32 cellular contexts compared by ENCODE assay signal in genomic region chr16:51816929-51817328, GRCh38.
A peak's percentile ranks its signal among the peaks of the same experiment; 100 is the strongest.
DNase-seq lines count a peak whose midpoint lies in the region; ATAC-seq and TF ChIP-seq lines count a peak whose summit lies in the region.
"Had no signal": no experiment of that assay in that cellular context is flagged by ENCODE, and none has a peak within 500 bp of the region (broad histone marks: within the 10 kb centered on the region; RNA-seq: fewer than 3 reads in every experiment).

No MANE protein-coding gene starts in this region.

- peaks cover 9% of the 10 kb centered on the region for H3K4me1 ChIP-seq in A673 (ENCODE audit: insufficient read depth, low read length, poor library complexity, severe bottlenecking)
- H3K4me1 ChIP-seq: BE2C, gastroesophageal sphincter, parathyroid adenoma had no signal

- TF ChIP-seq CTCF in HFFc6 (IDR thresholded peaks at IDR 0.05) = no peak
- no peak for TF ChIP-seq CTCF in epithelial cell of esophagus (IDR thresholded peaks at IDR 0.05; ENCODE audit: insufficient read depth, low read depth, low read length, missing control alignments)
- TF ChIP-seq CTCF in A673 (conservative IDR thresholded peaks at IDR 0.05; ENCODE audit: low read depth, low read length) = no peak

- CTCF ChIA-PET in A673 (lab: Charles Lee) = no interaction called here

- H3K27me3 Mint-ChIP-seq in HFFc6 (ENCODE audit: insufficient read depth) = peaks cover 2% of the 10 kb centered on the region; the same call in 1 of the 2 replicates
- H3K27me3 Mint-ChIP-seq in activated CD4-positive, alpha-beta T cell treated with anti-CD3 and anti-CD28 coated beads, Interleukin-2, amount 10 ng/mL, durations not matched to agents 24 days and 14 days = no peaks in the 10 kb centered on the region
- H3K27me3 Mint-ChIP-seq: CD8-positive, alpha-beta memory T cell; effector memory CD8-positive, alpha-beta T cell; T-cell had no signal

- no TSS peak for BruUV-seq in A673 (replicated peaks; lab: Mats Ljungman, UMichigan)

- H3K4me3 Mint-ChIP-seq in HFFc6 = no peak overlapping the region
- no peak overlapping the region for H3K4me3 Mint-ChIP-seq in activated CD4-positive, alpha-beta T cell treated with anti-CD3 and anti-CD28 coated beads, Interleukin-2, amount 10 ng/mL, durations not matched to agents 24 days and 14 days
- H3K4me3 Mint-ChIP-seq: CD8-positive, alpha-beta memory T cell; effector memory CD8-positive, alpha-beta T cell; GM23338; stimulated activated naive B cell treated with anti-CD40 and anti-IgM and Interleukin-4, amounts not matched to agents 10 μg/mL and 1 μg/mL and 100 μg/mL, for 72 hours; T-cell had no signal

- H3K36me3 ChIP-seq in A673 (ENCODE audit: insufficient read depth, low read length, poor library complexity, severe bottlenecking) = no peaks in the 10 kb centered on the region
- H3K36me3 ChIP-seq: BE2C, gastroesophageal sphincter, WERI-Rb-1 had no signal

- peaks cover 14% of the 10 kb centered on the region for H3K4me1 Mint-ChIP-seq in HFFc6 (ENCODE audit: low read depth)
- no peaks in the 10 kb centered on the region for H3K4me1 Mint-ChIP-seq in activated CD4-positive, alpha-beta T cell treated with anti-CD3 and anti-CD28 coated beads, Interleukin-2, amount 10 ng/mL, durations not matched to agents 24 days and 14 days
- H3K4me1 Mint-ChIP-seq: CD8-positive, alpha-beta memory T cell; stimulated activated naive B cell treated with anti-CD40 and anti-IgM and Interleukin-4, amounts not matched to agents 10 μg/mL and 1 μg/mL and 100 μg/mL, for 72 hours; T-cell had no signal

- H3K4me3 ChIP-seq in epithelial cell of esophagus (ENCODE audit: low read length) (no peak overlapping the region), A673 (ENCODE audit: low read depth, low read length, poor library complexity, severe bottlenecking) (no peak overlapping the region)
- H3K4me3 ChIP-seq: gastroesophageal sphincter, GM23338 had no signal

- no peak for ATAC-seq in GM21423 (IDR thresholded peaks at IDR 0.05; ENCODE audit: unreplicated experiment)
- ATAC-seq: effector memory CD8-positive, alpha-beta T cell; gastroesophageal sphincter; GM23338; stimulated activated naive B cell treated with anti-CD40 and anti-IgM and Interleukin-4, amounts not matched to agents 10 μg/mL and 1 μg/mL and 100 μg/mL, for 72 hours; T-cell had no signal

- no peaks in the 10 kb centered on the region for H3K36me3 Mint-ChIP-seq in HFFc6 (ENCODE audit: low read depth)
- no peaks in the 10 kb centered on the region for H3K36me3 Mint-ChIP-seq in activated CD4-positive, alpha-beta T cell treated with anti-CD3 and anti-CD28 coated beads, Interleukin-2, amount 10 ng/mL, durations not matched to agents 24 days and 14 days (ENCODE audit: low read depth)
- H3K36me3 Mint-ChIP-seq: CD8-positive, alpha-beta memory T cell; stimulated activated naive B cell treated with anti-CD40 and anti-IgM and Interleukin-4, amounts not matched to agents 10 μg/mL and 1 μg/mL and 100 μg/mL, for 72 hours; T-cell had no signal

- DNase-seq in AG08396 (ENCODE audit: low spot score) (peak; percentile 41), HFFc6 (peak; percentile 50), epithelial cell of esophagus (ENCODE audit: low read depth) (peak; percentile 37), kidney tubule cell (ENCODE audit: low spot score) (peak; percentile 24), A673 (ENCODE audit: low spot score) (no peak), COLO829 (ENCODE audit: low spot score) (no peak)
- no peak for DNase-seq in activated CD4-positive, alpha-beta T cell treated with anti-CD3 and anti-CD28 coated beads, Interleukin-2, amount 10 ng/mL, durations not matched to agents 24 days and 14 days
- DNase-seq: activated CD4-positive, alpha-beta T cell treated with anti-CD3 and anti-CD28 coated beads for 4 hours; activated CD8-positive, alpha-beta memory T cell treated with anti-CD3 and anti-CD28 coated beads for 24 hours; activated naive CD4-positive, alpha-beta T cell treated with anti-CD3 and anti-CD28 coated beads, Interleukin-2, amount 50 U/mL, for 16 hours; activated T-cell treated with anti-CD3 and anti-CD28 coated beads for 4 hours; anterior cingulate cortex; BE2C; CD8-positive, alpha-beta memory T cell; central memory CD4-positive, alpha-beta T cell; DMS 273 treated with DMSO at 0.1 percent for 48 hours; effector memory CD8-positive, alpha-beta T cell; erythroblast; hypothalamus; mammary epithelial cell; NCI-H1092 treated with DMSO at 0.1 percent for 48 hours; NCI-H187; NCI-H524 treated with DMSO at 0.1 percent for 48 hours; small intestine; stimulated activated naive B cell treated with anti-CD40 and anti-IgM and Interleukin-4, amounts not matched to agents 10 μg/mL and 1 μg/mL and 100 μg/mL, for 72 hours; T-cell; WERI-Rb-1 had no signal

- peaks cover 7% of the 10 kb centered on the region; the same call in 1 of the 2 replicates for H3K9me3 Mint-ChIP-seq in HFFc6
- no peaks in the 10 kb centered on the region for H3K9me3 Mint-ChIP-seq in activated CD4-positive, alpha-beta T cell treated with anti-CD3 and anti-CD28 coated beads, Interleukin-2, amount 10 ng/mL, durations not matched to agents 24 days and 14 days
- H3K9me3 Mint-ChIP-seq: GM23338 had no signal

- H3K27ac Mint-ChIP-seq in HFFc6 = no peak overlapping the region
- no peak overlapping the region for H3K27ac Mint-ChIP-seq in activated CD4-positive, alpha-beta T cell treated with anti-CD3 and anti-CD28 coated beads, Interleukin-2, amount 10 ng/mL, durations not matched to agents 24 days and 14 days
- H3K27ac Mint-ChIP-seq: activated T-helper 2 cell treated with anti-CD3 and anti-CD28 coated beads, Interferon-gamma antibody, Interleukin-2, Interleukin-4, amounts not matched to agents 10 μg/mL and 5 μg/mL and 100 μg/mL, durations not matched to agents 14 hours and 24 hours and 36 hours; CD8-positive, alpha-beta memory T cell; effector memory CD8-positive, alpha-beta T cell; GM23338; stimulated activated naive B cell treated with anti-CD40 and anti-IgM and Interleukin-4, amounts not matched to agents 10 μg/mL and 1 μg/mL and 100 μg/mL, for 72 hours; T-cell had no signal

- H3K9me3 ChIP-seq in A673 (ENCODE audit: low read depth, low read length, poor library complexity, severe bottlenecking) = no peaks in the 10 kb centered on the region
- H3K9me3 ChIP-seq: BE2C had no signal

- H3K27me3 ChIP-seq in A673 (replicated peaks; ENCODE audit: insufficient read depth, low read depth, low read length, poor library complexity) = no peaks in the 10 kb centered on the region
- H3K27me3 ChIP-seq: BE2C, gastroesophageal sphincter had no signal

- POLR2A ChIA-PET in A673 (lab: Charles Lee; ENCODE audit: low non-redundant PET) = no interaction called here

- H3K27ac ChIP-seq in A673 (ENCODE audit: low read depth, low read length, poor library complexity, severe bottlenecking) = no peak overlapping the region
- H3K27ac ChIP-seq: gastroesophageal sphincter, parathyroid adenoma, WERI-Rb-1 had no signal

- intact Hi-C loops in activated CD4-positive, alpha-beta T cell treated with anti-CD3 and anti-CD28 coated beads, Interleukin-2, amount 10 ng/mL, durations not matched to agents 24 days and 14 days (cut with micrococcal nuclease) = no loop called here
- intact Hi-C loops in A673 (cut with micrococcal nuclease; ENCODE audit: unreplicated experiment) = no loop called here

Comparison
In these comparisons a context has a peak if more than half of its experiments do, and no peak if none do; other contexts are left out.
1. DNase-seq: peak in AG08396 (single experiment), HFFc6 (single experiment), epithelial cell of esophagus (single experiment) and kidney tubule cell (single experiment); none in activated CD4-positive, alpha-beta T cell treated with anti-CD3 and anti-CD28 coated beads, Interleukin-2, amount 10 ng/mL, durations not matched to agents 24 days and 14 days (single experiment), A673 (single experiment) and COLO829 (single experiment).